Comparison of ENCODE assay signal across 16 cellular contexts in genomic region chr10:122139226-122139625, GRCh38.
A peak's percentile ranks its signal among the peaks of the same experiment; 100 is the strongest.
DNase-seq lines count a peak whose midpoint lies in the region; ATAC-seq and TF ChIP-seq lines count a peak whose summit lies in the region.
"Had no signal": no experiment of that assay in that cellular context is flagged by ENCODE, and none has a peak within 500 bp of the region (broad histone marks: within the 10 kb centered on the region; RNA-seq: fewer than 3 reads in every experiment).

No MANE protein-coding gene starts in this region.

- H3K4me3 Mint-ChIP-seq in HFFc6, result peak overlapping the region; percentile 2; the same call in 1 of the 2 replicates
- H3K4me3 Mint-ChIP-seq in activated CD8-positive, alpha-beta memory T cell treated with anti-CD3 and anti-CD28 coated beads, Interleukin-2, amount 10 ng/mL, durations not matched to agents 7 days and 5 days, result no peak overlapping the region
- H3K4me3 Mint-ChIP-seq: activated T-cell treated with anti-CD3 and anti-CD28 coated beads, Interleukin-2, amount 50 U/mL, for 24 hours had no signal

- H3K36me3 Mint-ChIP-seq in HFFc6 (ENCODE audit: low read depth), result peaks cover 24% of the 10 kb centered on the region
- no peaks in the 10 kb centered on the region for H3K36me3 Mint-ChIP-seq in activated CD8-positive, alpha-beta memory T cell treated with anti-CD3 and anti-CD28 coated beads, Interleukin-2, amount 10 ng/mL, durations not matched to agents 7 days and 5 days

- H3K4me3 ChIP-seq in esophagus (ENCODE audit: low read depth in 1 of 2, low read length in 2 of 2) (no peak overlapping the region), lung (no peak overlapping the region), skeletal muscle tissue (ENCODE audit: low read length in 3 of 3) (no peak overlapping the region)

- peaks cover 0 to 15% of the 10 kb centered on the region in 2 donors for H3K36me3 ChIP-seq in esophagus (ENCODE audit: control insufficient read depth in 2 of 2, insufficient read depth in 2 of 2, low read length in 1 of 2)
- peaks cover 0 to 16% of the 10 kb centered on the region in 2 donors for H3K36me3 ChIP-seq in lung (ENCODE audit: control insufficient read depth in 2 of 2, insufficient read depth in 2 of 2, low read length in 2 of 2)
- peaks cover 20 to 31% (median 25%) of the 10 kb centered on the region in 3 donors for H3K36me3 ChIP-seq in skeletal muscle tissue (ENCODE audit: control insufficient read depth in 3 of 3, insufficient read depth in 3 of 3, low read length in 3 of 3)

- no peaks in the 10 kb centered on the region for H3K9me3 Mint-ChIP-seq in HFFc6
- H3K9me3 Mint-ChIP-seq in activated CD8-positive, alpha-beta memory T cell treated with anti-CD3 and anti-CD28 coated beads, Interleukin-2, amount 10 ng/mL, durations not matched to agents 7 days and 5 days (ENCODE audit: low read depth), result no peaks in the 10 kb centered on the region
- H3K9me3 Mint-ChIP-seq: activated T-cell treated with anti-CD3 and anti-CD28 coated beads, Interleukin-2, amount 50 U/mL, for 24 hours had no signal

- TF ChIP-seq CTCF in HFFc6 (IDR thresholded peaks at IDR 0.05), result no peak
- no peak for TF ChIP-seq CTCF in lung (IDR thresholded peaks at IDR 0.05; ENCODE audit: control extremely low read depth, extremely low read depth)

- no peaks in the 10 kb centered on the region for H3K9me3 ChIP-seq in esophagus (ENCODE audit: control insufficient read depth in 2 of 2, insufficient read depth in 1 of 2, low read depth in 1 of 2, low read length in 1 of 2)
- H3K9me3 ChIP-seq in lung (ENCODE audit: control insufficient read depth in 2 of 2, insufficient read depth in 1 of 2, low read length in 1 of 2), result no peaks in the 10 kb centered on the region
- no peaks in the 10 kb centered on the region for H3K9me3 ChIP-seq in skeletal muscle tissue (ENCODE audit: control insufficient read depth in 3 of 3, low read length in 3 of 3)

- peaks cover 48% of the 10 kb centered on the region for H3K4me1 Mint-ChIP-seq in HFFc6 (ENCODE audit: low read depth)
- H3K4me1 Mint-ChIP-seq in activated CD8-positive, alpha-beta memory T cell treated with anti-CD3 and anti-CD28 coated beads, Interleukin-2, amount 10 ng/mL, durations not matched to agents 7 days and 5 days, result no peaks in the 10 kb centered on the region

- peak overlapping the region; percentile 96; the same call in 1 of the 2 replicates for H3K27ac Mint-ChIP-seq in HFFc6
- no peak overlapping the region for H3K27ac Mint-ChIP-seq in activated CD8-positive, alpha-beta memory T cell treated with anti-CD3 and anti-CD28 coated beads, Interleukin-2, amount 10 ng/mL, durations not matched to agents 7 days and 5 days
- H3K27ac Mint-ChIP-seq: activated T-cell treated with anti-CD3 and anti-CD28 coated beads, Interleukin-2, amount 50 U/mL, for 24 hours had no signal

- DNase-seq in HFFc6, result no peak
- no peak for DNase-seq in lung (ENCODE audit: low spot score)
- no peak for DNase-seq in putamen (ENCODE audit: low spot score)
- DNase-seq in inferior parietal cortex (ENCODE audit: extremely low spot score), result no peak
- DNase-seq in activated CD8-positive, alpha-beta memory T cell treated with anti-CD3 and anti-CD28 coated beads, Interleukin-2, amount 10 ng/mL, durations not matched to agents 7 days and 5 days, result no peak
- no peak for DNase-seq in COLO668 (lab: John Stamatoyannopoulos, UW; ENCODE audit: unreplicated experiment)
- DNase-seq: activated CD4-positive, alpha-beta T cell treated with anti-CD3 and anti-CD28 coated beads for 48 hours; activated T-cell treated with anti-CD3 and anti-CD28 coated beads, Interleukin-2, amount 50 U/mL, for 24 hours; GF-D8; NCI-H1105; SHP77 treated with DMSO at 0.1 percent for 48 hours; T-helper 9 cell had no signal

- H3K9ac ChIP-seq in skeletal muscle tissue (ENCODE audit: low read depth in 1 of 3, low read length in 3 of 3), result peak overlapping the region; percentile 26 to 71 (median 28)
- H3K9ac ChIP-seq: KMS-11 had no signal

- peak overlapping the region; percentile 31 to 74 for H3K27ac ChIP-seq in esophagus (ENCODE audit: low read depth in 2 of 2, low read length in 1 of 2)
- peak overlapping the region; percentile 26 to 78 for H3K27ac ChIP-seq in lung (ENCODE audit: low read depth in 1 of 2, low read length in 1 of 2)
- peak overlapping the region; percentile 96 for H3K27ac ChIP-seq in skeletal muscle tissue (ENCODE audit: low read depth, low read length)
- H3K27ac ChIP-seq: HL-60, KMS-11 had no signal

- 68 to 70% methylated on average over 11 of the region's 11 CpGs for WGBS in esophagus, 2 donors
- 64 to 71% methylated on average over 11 of the region's 11 CpGs for WGBS in lung, 2 donors

- no peaks in the 10 kb centered on the region for H3K27me3 Mint-ChIP-seq in HFFc6 (ENCODE audit: insufficient read depth)
- peaks cover 5% of the 10 kb centered on the region for H3K27me3 Mint-ChIP-seq in activated CD8-positive, alpha-beta memory T cell treated with anti-CD3 and anti-CD28 coated beads, Interleukin-2, amount 10 ng/mL, durations not matched to agents 7 days and 5 days

- H3K4me1 ChIP-seq in esophagus (ENCODE audit: control insufficient read depth in 2 of 2, insufficient read depth in 2 of 2, low read length in 1 of 2), result peaks cover 19 to 28% of the 10 kb centered on the region in 2 donors
- peaks cover 24 to 38% of the 10 kb centered on the region in 2 donors for H3K4me1 ChIP-seq in lung (ENCODE audit: control insufficient read depth in 2 of 2, insufficient read depth in 2 of 2, low read length in 2 of 2)
- H3K4me1 ChIP-seq in skeletal muscle tissue (ENCODE audit: control insufficient read depth in 3 of 3, insufficient read depth in 3 of 3, low read length in 3 of 3), result peaks cover 43 to 54% (median 54%) of the 10 kb centered on the region in 3 donors

- ATAC-seq in lung (ENCODE audit: insufficient read depth, low FRiP score), result no peak
- no peak for ATAC-seq in activated CD8-positive, alpha-beta memory T cell treated with anti-CD3 and anti-CD28 coated beads, Interleukin-2, amount 10 ng/mL, durations not matched to agents 7 days and 5 days

- H3K27me3 ChIP-seq in esophagus (ENCODE audit: control insufficient read depth in 1 of 2, insufficient read depth in 2 of 2, low read length in 2 of 2), result no peaks in the 10 kb centered on the region
- H3K27me3 ChIP-seq in lung (ENCODE audit: control insufficient read depth, insufficient read depth), result no peaks in the 10 kb centered on the region
- H3K27me3 ChIP-seq in skeletal muscle tissue (ENCODE audit: control insufficient read depth in 3 of 3, insufficient read depth in 3 of 3, low read length in 3 of 3), result no peaks in the 10 kb centered on the region

- CTCF ChIA-PET in activated CD8-positive, alpha-beta memory T cell treated with anti-CD3 and anti-CD28 coated beads, Interleukin-2, amount 10 ng/mL, durations not matched to agents 7 days and 5 days (lab: Charles Lee), result no interaction called here
